ENCODE assay signal across 14 cellular contexts in genomic region chr12:92059976-92060375, GRCh38.
DNase-seq lines count a peak whose midpoint lies in the region; ATAC-seq and TF ChIP-seq lines count a peak whose summit lies in the region.
"Had no signal": no experiment of that assay in that cellular context is flagged by ENCODE, and none has a peak within 500 bp of the region (broad histone marks: within the 10 kb centered on the region; RNA-seq: fewer than 3 reads in every experiment).

No MANE protein-coding gene starts in this region.

- no peak overlapping the region for H3K27ac ChIP-seq in dorsolateral prefrontal cortex
- H3K27ac ChIP-seq: thyroid gland had no signal

- TF ChIP-seq CTCF in AG09309 (IDR thresholded peaks at IDR 0.05; ENCODE audit: control insufficient read depth, insufficient read depth, low read depth, low read length, missing control alignments) (no peak), dorsolateral prefrontal cortex (IDR thresholded peaks at IDR 0.05 in 54 of 56, conservative IDR thresholded peaks at IDR 0.05 in 2 of 56; ENCODE audit: low read depth in 1 of 56, partially characterized antibody in 56 of 56) (no peak)

- H3K4me3 Mint-ChIP-seq in T-helper 17 cell = no peak overlapping the region
- H3K4me3 Mint-ChIP-seq: brain had no signal

- H3K27me3 ChIP-seq in dorsolateral prefrontal cortex = no peaks in the 10 kb centered on the region
- H3K27me3 ChIP-seq: thyroid gland had no signal

- peaks cover 38% of the 10 kb centered on the region for H3K4me1 Mint-ChIP-seq in T-helper 17 cell

- H3K27me3 Mint-ChIP-seq in T-helper 17 cell = no peaks in the 10 kb centered on the region
- H3K27me3 Mint-ChIP-seq: brain had no signal

- intact Hi-C loops in dorsolateral prefrontal cortex (cut with DNase I) = loop anchor here in 1 of 2 donors (10.0 kb wide), 1 partner anchor 75 kb away; no protein-coding TSS in a partner anchor

- DNase-seq in AG09309 (ENCODE audit: low read depth) = peak; percentile 60
- peak; percentile 51 for DNase-seq in H4 (ENCODE audit: low spot score)
- DNase-seq in T-helper 17 cell = no peak
- peak; percentile 24 for DNase-seq in hepatic stellate cell (ENCODE audit: low spot score)
- no peak for DNase-seq in dorsolateral prefrontal cortex
- no peak for DNase-seq in AML-193 (lab: John Stamatoyannopoulos, UW)
- DNase-seq: Caco-2, H7, NCI-H1105 treated with DMSO at 0.1 percent for 48 hours, RPMI8226, thyroid gland had no signal

- H3K9me3 ChIP-seq in T-helper 17 cell (ENCODE audit: control insufficient read depth, low read length, poor library complexity, severe bottlenecking) = no peaks in the 10 kb centered on the region
- H3K9me3 ChIP-seq: Caco-2, thyroid gland had no signal

- no peaks in the 10 kb centered on the region for H3K36me3 Mint-ChIP-seq in T-helper 17 cell (ENCODE audit: low read depth)
- H3K36me3 Mint-ChIP-seq: brain had no signal

- H3K4me3 ChIP-seq in AG09309 (ENCODE audit: control insufficient read depth, low read depth, low read length) (no peak overlapping the region), dorsolateral prefrontal cortex (no peak overlapping the region)
- H3K4me3 ChIP-seq: thyroid gland had no signal

- no peak for ATAC-seq in T-helper 17 cell
- no peak for ATAC-seq in GM21619 (IDR thresholded peaks at IDR 0.05; ENCODE audit: unreplicated experiment)
- no peak for ATAC-seq in HG02588 (IDR thresholded peaks at IDR 0.05; ENCODE audit: unreplicated experiment)

- H3K27ac Mint-ChIP-seq in T-helper 17 cell = peak overlapping the region; percentile 92
- H3K27ac Mint-ChIP-seq: brain had no signal

Comparison
In these comparisons a context has a peak if more than half of its experiments do, and no peak if none do; other contexts are left out.
1. DNase-seq: peak in AG09309 (single experiment), H4 (single experiment) and hepatic stellate cell (single experiment); none in T-helper 17 cell (0 of 3), dorsolateral prefrontal cortex (0 of 10) and AML-193 (0 of 2).